In genomic region chr2:152175368-152176112, GRCh38 we compare ENCODE assay signal across 1 cellular context.
TF ChIP-seq lines count a peak whose summit lies in the region.

Gene STAM2 (minus strand): TSS chr2:152175763. CDS start chr2:152175642, 121 bp downstream.

TF ChIP-seq in HepG2, 621 proteins besides CTCF, POLR2A, EP300 and RAD21 (continued from another document and continues in another):
- TF ChIP-seq ZNF687 (CRISPR knock-in tag; IDR thresholded peaks at IDR 0.05) (peak; percentile 96), NFRKB (IDR thresholded peaks at IDR 0.05) (no peak), ZNF878 (CRISPR knock-in tag; IDR thresholded peaks at IDR 0.05) (no peak), ZNF570 (CRISPR knock-in tag; IDR thresholded peaks at IDR 0.05; ENCODE audit: borderline replicate concordance) (peak; percentile 72; the same call in 1 of the 2 replicates), ZNF549 (CRISPR knock-in tag; IDR thresholded peaks at IDR 0.05) (0 out of 2 replicates have a peak, but pooled peaks have one; percentile 16), ZMAT5 (CRISPR knock-in tag; IDR thresholded peaks at IDR 0.05; ENCODE audit: borderline replicate concordance, low read depth) (no peak), KLF16 (CRISPR knock-in tag; IDR thresholded peaks at IDR 0.05) (peak; percentile 92 to 96; a peak in 3 of 4 replicates), ZBTB37 (CRISPR knock-in tag; IDR thresholded peaks at IDR 0.05) (peak; percentile 44; the same call in 1 of the 2 replicates), SOX13 (IDR thresholded peaks at IDR 0.05) (no peak), SOX13 (CRISPR knock-in tag; conservative IDR thresholded peaks at IDR 0.05 in 1 of 2, IDR thresholded peaks at IDR 0.05 in 1 of 2) (peak in 1 of 2 experiments; percentile 30; a peak in 2 of 4 replicates), TOPORS (CRISPR knock-in tag; IDR thresholded peaks at IDR 0.05) (peak; percentile 62; the same call in 1 of the 2 replicates), CEBPG (CRISPR knock-in tag; IDR thresholded peaks at IDR 0.05) (no peak; the same call in 1 of the 2 replicates), ZSCAN5A (CRISPR knock-in tag; IDR thresholded peaks at IDR 0.05; ENCODE audit: borderline replicate concordance) (peak; percentile 45; the same call in 1 of the 2 replicates), SUZ12 (IDR thresholded peaks at IDR 0.05; ENCODE audit: low read depth, low read length) (no peak), MAZ (IDR thresholded peaks at IDR 0.05; ENCODE audit: borderline replicate concordance, low read depth, low read length) (no peak; the same call in 1 of the 2 replicates), MAZ (CRISPR knock-in tag; IDR thresholded peaks at IDR 0.05; ENCODE audit: low read depth) (peak; percentile 84), NCOA2 (CRISPR knock-in tag; IDR thresholded peaks at IDR 0.05) (peak; percentile 35; the same call in 1 of the 2 replicates), ZFP1 (CRISPR knock-in tag; IDR thresholded peaks at IDR 0.05) (no peak; the same call in none of the 2 replicates), ZNF672 (CRISPR knock-in tag; IDR thresholded peaks at IDR 0.05) (no peak), ZNF256 (CRISPR knock-in tag; conservative IDR thresholded peaks at IDR 0.05) (no peak; the same call in 1 of the 2 replicates), ZNF558 (CRISPR knock-in tag; IDR thresholded peaks at IDR 0.05; ENCODE audit: borderline replicate concordance) (no peak; the same call in 1 of the 2 replicates), ZMYM4 (CRISPR knock-in tag; IDR thresholded peaks at IDR 0.05) (peak; percentile 96), ZNF772 (CRISPR knock-in tag; IDR thresholded peaks at IDR 0.05) (peak; percentile 79), KDM4B (CRISPR knock-in tag; IDR thresholded peaks at IDR 0.05) (no peak; the same call in 1 of the 2 replicates), EED (CRISPR knock-in tag; IDR thresholded peaks at IDR 0.05) (no peak), IRF9 (CRISPR knock-in tag; IDR thresholded peaks at IDR 0.05; ENCODE audit: borderline replicate concordance) (peak; percentile 91; the same call in 1 of the 2 replicates), ZBTB40 (IDR thresholded peaks at IDR 0.05) (peak; percentile 60), ZBTB40 (CRISPR knock-in tag; IDR thresholded peaks at IDR 0.05) (peak; percentile 66), HOXA9 (CRISPR knock-in tag; IDR thresholded peaks at IDR 0.05; ENCODE audit: borderline replicate concordance) (peak; percentile 54; the same call in 1 of the 2 replicates), MYC (CRISPR knock-in tag; IDR thresholded peaks at IDR 0.05; ENCODE audit: borderline replicate concordance) (peak; percentile 89; the same call in 1 of the 2 replicates), TCF12 (IDR thresholded peaks at IDR 0.05) (no peak), TCF12 (CRISPR knock-in tag; IDR thresholded peaks at IDR 0.05) (peak; percentile 96), SNAPC2 (CRISPR knock-in tag; IDR thresholded peaks at IDR 0.05) (peak; percentile 21; the same call in 1 of the 2 replicates)
- TF ChIP-seq, protein P1, sequence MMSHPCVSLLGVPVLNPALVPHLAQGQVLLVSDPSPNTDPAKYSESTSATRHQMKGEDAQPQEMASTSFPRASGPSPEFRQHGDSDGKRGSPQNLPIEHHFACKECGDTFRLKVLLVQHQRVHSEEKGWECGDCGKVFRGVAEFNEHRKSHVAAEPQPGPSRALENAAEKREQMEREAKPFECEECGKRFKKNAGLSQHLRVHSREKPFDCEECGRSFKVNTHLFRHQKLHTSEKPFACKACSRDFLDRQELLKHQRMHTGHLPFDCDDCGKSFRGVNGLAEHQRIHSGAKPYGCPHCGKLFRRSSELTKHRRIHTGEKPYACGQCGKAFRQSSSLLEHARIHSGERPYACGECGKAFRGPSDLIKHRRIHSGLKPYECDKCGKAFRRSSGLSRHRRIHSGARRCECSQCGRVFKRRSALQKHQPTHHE (CRISPR knock-in tag; IDR thresholded peaks at IDR 0.05; ENCODE audit: borderline replicate concordance), result peak; percentile 99
- TF ChIP-seq, protein P2, sequence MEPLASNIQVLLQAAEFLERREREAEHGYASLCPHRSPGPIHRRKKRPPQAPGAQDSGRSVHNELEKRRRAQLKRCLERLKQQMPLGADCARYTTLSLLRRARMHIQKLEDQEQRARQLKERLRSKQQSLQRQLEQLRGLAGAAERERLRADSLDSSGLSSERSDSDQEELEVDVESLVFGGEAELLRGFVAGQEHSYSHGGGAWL (CRISPR knock-in tag; IDR thresholded peaks at IDR 0.05), result peak; percentile 95
- TF ChIP-seq, protein P3, sequence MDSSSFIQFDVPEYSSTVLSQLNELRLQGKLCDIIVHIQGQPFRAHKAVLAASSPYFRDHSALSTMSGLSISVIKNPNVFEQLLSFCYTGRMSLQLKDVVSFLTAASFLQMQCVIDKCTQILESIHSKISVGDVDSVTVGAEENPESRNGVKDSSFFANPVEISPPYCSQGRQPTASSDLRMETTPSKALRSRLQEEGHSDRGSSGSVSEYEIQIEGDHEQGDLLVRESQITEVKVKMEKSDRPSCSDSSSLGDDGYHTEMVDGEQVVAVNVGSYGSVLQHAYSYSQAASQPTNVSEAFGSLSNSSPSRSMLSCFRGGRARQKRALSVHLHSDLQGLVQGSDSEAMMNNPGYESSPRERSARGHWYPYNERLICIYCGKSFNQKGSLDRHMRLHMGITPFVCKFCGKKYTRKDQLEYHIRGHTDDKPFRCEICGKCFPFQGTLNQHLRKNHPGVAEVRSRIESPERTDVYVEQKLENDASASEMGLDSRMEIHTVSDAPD (CRISPR knock-in tag; IDR thresholded peaks at IDR 0.05), result peak; percentile 85
